ENCODE assay signal across 8 cellular contexts in the genomic region with DNA sequence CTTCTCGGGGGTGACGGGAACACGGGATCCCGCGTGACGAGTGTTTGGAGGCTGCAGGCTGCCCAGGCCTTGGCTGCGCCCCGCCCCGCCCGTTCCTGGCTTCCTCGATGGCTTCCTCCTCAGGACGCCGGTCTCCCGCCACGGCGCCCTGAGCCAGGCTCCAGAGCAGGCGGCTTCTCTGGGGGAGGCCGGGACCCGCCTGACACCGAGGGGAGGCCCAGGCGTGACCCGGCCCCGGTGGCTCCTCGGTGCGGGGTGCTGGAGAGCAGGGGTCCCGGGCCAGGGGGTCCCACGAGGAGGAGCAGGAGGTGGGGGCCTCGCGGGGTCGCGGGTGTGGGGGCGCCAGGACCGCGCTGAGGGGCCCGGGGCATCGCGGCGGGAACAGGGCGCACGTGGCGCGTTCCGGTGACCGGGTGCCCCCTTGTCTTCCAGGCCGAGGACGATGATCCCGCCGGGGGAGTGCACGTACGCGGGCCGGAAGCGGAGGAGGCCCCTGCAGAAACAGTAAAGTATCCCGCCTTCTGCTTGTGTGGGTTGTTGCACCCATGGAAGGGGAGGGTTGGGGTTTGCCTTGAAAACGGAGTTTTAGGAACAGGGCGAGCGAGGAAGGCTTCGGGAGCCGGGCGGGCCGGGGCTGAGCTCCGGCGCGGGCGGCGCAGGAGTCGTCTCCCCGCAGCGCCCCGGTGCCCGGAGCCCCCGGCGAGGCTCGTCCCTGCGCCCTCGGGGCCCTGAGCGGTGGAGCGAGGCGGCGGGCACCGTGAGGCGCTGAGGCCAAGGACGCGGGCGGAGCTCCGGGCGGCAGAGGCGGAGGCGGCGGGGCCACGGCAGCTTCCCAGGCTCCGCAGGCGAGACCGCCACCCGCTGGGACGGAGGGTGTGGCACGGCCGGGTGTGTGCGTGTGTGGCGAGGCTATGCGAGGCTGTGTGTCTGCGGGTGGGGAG. TPM values are rescaled to one million over a fixed set of nuclear protein-coding genes. Genes with fewer than 3 reads are reported as not detected.
DNase-seq lines count a peak whose midpoint lies in the region; ATAC-seq and TF ChIP-seq lines count a peak whose summit lies in the region.

No MANE protein-coding gene starts in this region.

- TF ChIP-seq CTCF in cardiac fibroblast (IDR thresholded peaks at IDR 0.05; ENCODE audit: low read depth, low read length), result no peak

- ATAC-seq in HG02571 (IDR thresholded peaks at IDR 0.05; ENCODE audit: unreplicated experiment), result peak; percentile 46

- peak overlapping the region; percentile 43 to 46 for H3K4me3 ChIP-seq in cardiac fibroblast (replicated peaks in 1 of 2; ENCODE audit: low read depth in 2 of 2, low read length in 2 of 2)

- peak; percentile 77 for DNase-seq in EL
- peak in 3 of 5 donors; percentile 23 to 62 (median 25) for DNase-seq in T-helper 1 cell
- DNase-seq in cardiac fibroblast (ENCODE audit: low read depth in 2 of 2), result peak; percentile 52 to 68
- peak; percentile 88 for DNase-seq in left kidney (ENCODE audit: low read depth, low spot score)
- DNase-seq in stimulated activated CD8-positive, alpha-beta memory T cell treated with anti-CD3 and anti-CD28 coated beads, Interleukin-4, amount 100 ng/mL, for 48 hours, result peak; percentile 69
- DNase-seq in G401 (ENCODE audit: low spot score), result no peak
- DNase-seq in SIG-M5 treated with dmso at 0.1 percent for 504 hours (lab: John Stamatoyannopoulos, UW; ENCODE audit: unreplicated experiment), result no peak

- in situ Hi-C loops in G401 (cut with HindIII; ENCODE audit: low sequenced_read_pairs), result no loop called here

RNA-seq across cellular contexts. Expression of gene AHRR, which starts 22.2 kb away (rescaled TPM):
- total RNA-seq in G401 (2014; rRNA removed; shearing (Covaris generic)), result 0.24 and 2.5 TPM in 2 replicates

Comparison
In these comparisons a context has a peak if more than half of its experiments do, and no peak if none do; other contexts are left out.
1. DNase-seq: peak in EL (single experiment), T-helper 1 cell (3 of 5), cardiac fibroblast (2 of 2), left kidney (single experiment) and stimulated activated CD8-positive, alpha-beta memory T cell treated with anti-CD3 and anti-CD28 coated beads, Interleukin-4, amount 100 ng/mL, for 48 hours (single experiment); none in G401 (single experiment) and SIG-M5 treated with dmso at 0.1 percent for 504 hours (single experiment).